Comparison of ENCODE assay signal across 8 cellular contexts in genomic region chr11:5596611-5597201, GRCh38. TPM values are rescaled to one million over a fixed set of nuclear protein-coding genes. Genes with fewer than 3 reads are reported as not detected.
DNase-seq lines count a peak whose midpoint lies in the region; ATAC-seq and TF ChIP-seq lines count a peak whose summit lies in the region.

TRIM6 (plus strand) TSS chr11:5596637; CDS start chr11:5596898, 261 bp downstream.

- TF ChIP-seq CTCF in A673 (conservative IDR thresholded peaks at IDR 0.05; ENCODE audit: low read depth, low read length) (no peak), adrenal gland (IDR thresholded peaks at IDR 0.05) (no peak)

- no peak within 1 kb of the TSS for H3K27ac ChIP-seq in A673 (ENCODE audit: low read depth, low read length, poor library complexity, severe bottlenecking)
- peak within 1 kb of the TSS in 4 of 5 donors; percentile 38 to 86 (median 48) for H3K27ac ChIP-seq in adrenal gland
- no peak within 1 kb of the TSS for H3K27ac ChIP-seq in iPS DF 6.9 (ENCODE audit: low read length)

- H3K9me3 ChIP-seq in A673 (ENCODE audit: low read depth, low read length, poor library complexity, severe bottlenecking): no peaks in the 10 kb centered on the region
- H3K9me3 ChIP-seq in adrenal gland (replicated peaks in 1 of 3): no peaks in the 10 kb centered on the region
- H3K9me3 ChIP-seq in iPS DF 6.9 (ENCODE audit: control insufficient read depth, insufficient read depth, low read length): no peaks in the 10 kb centered on the region

- H3K4me3 ChIP-seq in A673 (ENCODE audit: low read depth, low read length, poor library complexity, severe bottlenecking) (peak within 1 kb of the TSS; percentile 39), adrenal gland (peak within 1 kb of the TSS; percentile 20 to 78 (median 37)), iPS DF 6.9 (ENCODE audit: low read length) (peak within 1 kb of the TSS; percentile 67; the same call in 1 of the 2 replicates)

- POLR2A ChIA-PET in A673 (lab: Charles Lee; ENCODE audit: low non-redundant PET): no interaction called here

- DNase-seq in A673 (ENCODE audit: low spot score) (no peak), HK-2 (ENCODE audit: unreplicated experiment) (peak; percentile 50), adrenal gland (peak; percentile 53 to 79 (median 72)), iPS DF 6.9 (ENCODE audit: low read depth, low spot score) (no peak), sciatic nerve (ENCODE audit: low spot score) (peak; percentile 70), NCI-H2107 treated with DMSO at 0.1 percent for 48 hours (lab: John Stamatoyannopoulos, UW; ENCODE audit: unreplicated experiment) (no peak)

- 6 to 15% (median 11%) methylated on average over 5 to 20 of the region's 20 CpGs for WGBS in adrenal gland, 4 donors
- no CpG with 5 or more reads among the region's 20 CpGs for WGBS in iPS DF 6.9 (ENCODE audit: insufficient coverage, insufficient read length)

- BruUV-seq in A673 (replicated peaks; lab: Mats Ljungman, UMichigan): no TSS peak

- no peaks in the 10 kb centered on the region for H3K36me3 ChIP-seq in A673 (ENCODE audit: insufficient read depth, low read length, poor library complexity, severe bottlenecking)
- H3K36me3 ChIP-seq in adrenal gland (replicated peaks in 1 of 2): no peaks in the 10 kb centered on the region
- no peaks in the 10 kb centered on the region for H3K36me3 ChIP-seq in iPS DF 6.9 (ENCODE audit: control insufficient read depth, insufficient read depth, low read length)

- peak in 1 of 2 donors; percentile 41 for TF ChIP-seq POLR2A in adrenal gland (IDR thresholded peaks at IDR 0.05)

- ATAC-seq in GM18517 (IDR thresholded peaks at IDR 0.05; ENCODE audit: unreplicated experiment) (peak; percentile 42), sciatic nerve (peak; percentile 84), GM21515 (IDR thresholded peaks at IDR 0.05; ENCODE audit: unreplicated experiment) (no peak)

- CTCF ChIA-PET in A673 (lab: Charles Lee): no interaction called here

- H3K27me3 ChIP-seq in A673 (replicated peaks; ENCODE audit: insufficient read depth, low read depth, low read length, poor library complexity): no peaks in the 10 kb centered on the region
- H3K27me3 ChIP-seq in adrenal gland: no peaks in the 10 kb centered on the region
- H3K27me3 ChIP-seq in iPS DF 6.9 (ENCODE audit: control insufficient read depth, insufficient read depth, low read length): no peaks in the 10 kb centered on the region

- H3K4me1 ChIP-seq in A673 (ENCODE audit: insufficient read depth, low read length, poor library complexity, severe bottlenecking) (peaks cover 3% of the 10 kb centered on the region), adrenal gland (replicated peaks in 1 of 2) (peaks cover 0 to 13% of the 10 kb centered on the region in 2 donors), iPS DF 6.9 (ENCODE audit: control insufficient read depth, insufficient read depth, low read length) (no peaks in the 10 kb centered on the region)

- intact Hi-C loops in A673 (cut with micrococcal nuclease; ENCODE audit: unreplicated experiment): no loop called here
- intact Hi-C loops in adrenal gland (cut with DNase I): loop anchor here in 1 of 2 donors (10.0 kb wide), 1 partner anchor 208 kb away; the partner anchor contains the start of gene OR52N2
- intact Hi-C loops in sciatic nerve (cut with DNase I): loop anchor here (10.0 kb wide), 1 partner anchor 208 kb away; the partner anchor contains the start of gene OR52N2

RNA-seq across cellular contexts. Expression of gene TRIM6, which starts in this region (rescaled TPM):
- 0.13 and 0.52 TPM in 2 replicates for total RNA-seq in A673 (2021)
- total RNA-seq in adrenal gland: 10 to 100 TPM in 1 of 8 donors, 1 to 10 TPM in 7; 2.9 to 29.3 (median 5.1) TPM
- polyA plus RNA-seq in adrenal gland: 1 to 10 TPM; 2.3 to 6.0 (median 3.6) TPM
- total RNA-seq in sciatic nerve: 3.3 TPM

Comparison
In these comparisons a context has a peak if more than half of its experiments do, and no peak if none do; other contexts are left out.
1. DNase-seq: peak in HK-2 (single experiment), adrenal gland (7 of 7) and sciatic nerve (single experiment); none in A673 (single experiment), iPS DF 6.9 (single experiment) and NCI-H2107 treated with DMSO at 0.1 percent for 48 hours (single experiment).
2. H3K27ac ChIP-seq: peak in adrenal gland (4 of 5); none in A673 (single experiment) and iPS DF 6.9 (single experiment).
3. Peak in every context shown above with its lines, with median percentiles within 50 percentile points of each other: H3K4me3 ChIP-seq.